8 cellular contexts compared by ENCODE assay signal in genomic region chr14:65169351-65169750, GRCh38.
DNase-seq lines count a peak whose midpoint lies in the region; ATAC-seq and TF ChIP-seq lines count a peak whose summit lies in the region.

No MANE protein-coding gene starts in this region.

- peak; percentile 84 for ATAC-seq in GM21723 (IDR thresholded peaks at IDR 0.05; ENCODE audit: unreplicated experiment)
- peak; percentile 62 for ATAC-seq in Right ventricle myocardium superior (ENCODE audit: poor library complexity)

- H3K27ac ChIP-seq in Karpas-422 (ENCODE audit: low read length) (no peak overlapping the region), testis (no peak overlapping the region)

- H3K27me3 ChIP-seq in Karpas-422 (ENCODE audit: low read length) (no peaks in the 10 kb centered on the region), testis (no peaks in the 10 kb centered on the region)

- no peaks in the 10 kb centered on the region for H3K9me2 ChIP-seq in Karpas-422 (replicated peaks; ENCODE audit: insufficient read depth, low read length)

- H3K36me3 ChIP-seq in Karpas-422 (ENCODE audit: insufficient read depth, low read length) (no peaks in the 10 kb centered on the region), testis (ENCODE audit: low read depth, missing control alignments) (no peaks in the 10 kb centered on the region)

- H2AFZ ChIP-seq in Karpas-422 (ENCODE audit: low read length), result peak overlapping the region; percentile 1; the same call in 1 of the 2 replicates

- H3K9me3 ChIP-seq in Karpas-422 (ENCODE audit: low read length), result no peaks in the 10 kb centered on the region
- H3K9me3 ChIP-seq in testis, result no peaks in the 10 kb centered on the region

- H3K4me1 ChIP-seq in Karpas-422 (ENCODE audit: low read length) (peaks cover 52% of the 10 kb centered on the region), testis (peaks cover 8% of the 10 kb centered on the region)

- H3K4me2 ChIP-seq in Karpas-422 (ENCODE audit: low read depth, low read length, poor library complexity, severe bottlenecking), result no peak overlapping the region

- H3K4me3 ChIP-seq in Karpas-422 (ENCODE audit: low read length) (no peak overlapping the region), testis (no peak overlapping the region)

- no peaks in the 10 kb centered on the region for H4K20me1 ChIP-seq in Karpas-422 (ENCODE audit: insufficient read depth, low read depth, low read length)

- intact Hi-C loops in Right ventricle myocardium superior (cut with DNase I), result loop anchor here (10.0 kb wide), 2 partner anchors 205 to 785 kb away; no protein-coding TSS in a partner anchor
- intact Hi-C loops in testis (cut with DNase I; ENCODE audit: low total_unique reads), result loop anchor here (10.0 kb wide), 1 partner anchor 655 kb away; no protein-coding TSS in a partner anchor

- 45 to 50% methylated on average over 1 of the region's 1 CpG for WGBS in testis, 2 donors

- no peak for TF ChIP-seq POLR2A in testis (IDR thresholded peaks at IDR 0.05)

- TF ChIP-seq CTCF in GM13976 (IDR thresholded peaks at IDR 0.05; ENCODE audit: borderline replicate concordance, control extremely low read depth, extremely low read depth, insufficient read depth, missing control alignments), result no peak
- no peak for TF ChIP-seq CTCF in testis (IDR thresholded peaks at IDR 0.05)

- H3K79me2 ChIP-seq in Karpas-422 (ENCODE audit: low read length), result no peaks in the 10 kb centered on the region

- DNase-seq in GM13976 (ENCODE audit: low spot score), result peak; percentile 80
- no peak for DNase-seq in Karpas-422
- no peak for DNase-seq in Right ventricle myocardium superior
- no peak for DNase-seq in LoVo (ENCODE audit: low spot score)
- DNase-seq in NOMO-1 treated with dmso at 0.1 percent for 144 hours (lab: John Stamatoyannopoulos, UW; ENCODE audit: unreplicated experiment), result no peak
- DNase-seq in mesenteric fat pad (ENCODE audit: low spot score), result no peak
- no peak for DNase-seq in testis

- no peak overlapping the region for H3K9ac ChIP-seq in Karpas-422 (ENCODE audit: low read length)

- in situ Hi-C loops in GM13976 (cut with MboI; ENCODE audit: low sequenced_read_pairs, unreplicated experiment), result loop anchor here (10.0 to 25.0 kb wide), 5 partner anchors 175 to 893 kb away; no protein-coding TSS in a partner anchor
